Comparison of ENCODE assay signal across 28 cellular contexts in genomic region chr13:79771493-79771892, GRCh38.
"Had no signal": no experiment of that assay in that cellular context is flagged by ENCODE, and none has a peak within 500 bp of the region (broad histone marks: within the 10 kb centered on the region; RNA-seq: fewer than 3 reads in every experiment).

No MANE protein-coding gene starts in this region.

- H3K36me3 Mint-ChIP-seq: natural killer cell; stimulated activated effector memory CD8-positive, alpha-beta T cell treated with anti-CD3 and anti-CD28 coated beads, Interleukin-12 subunit alpha, Interleukin-12 subunit beta, amount 100 ng/mL, for 72 hours had no signal

- H3K27ac ChIP-seq: neural progenitor cell, ovary, parathyroid adenoma, psoas muscle, right lobe of liver, sigmoid colon, stomach, thoracic aorta, thyroid gland, tibial nerve, upper lobe of right lung, uterus had no signal

- H3K4me1 Mint-ChIP-seq: natural killer cell; stimulated activated effector memory CD8-positive, alpha-beta T cell treated with anti-CD3 and anti-CD28 coated beads, Interleukin-12 subunit alpha, Interleukin-12 subunit beta, amount 100 ng/mL, for 72 hours; stimulated activated naive B cell treated with anti-CD40 and anti-IgM and Interleukin-4, amounts not matched to agents 10 μg/mL and 1 μg/mL and 100 μg/mL, for 72 hours had no signal

- H3K4me3 ChIP-seq: neural progenitor cell, ovary, psoas muscle, right lobe of liver, sigmoid colon, stomach, thoracic aorta, thyroid gland, tibial nerve, upper lobe of right lung, uterus had no signal

- H3K4me3 Mint-ChIP-seq: natural killer cell; nephron; neural progenitor cell; stimulated activated effector memory CD8-positive, alpha-beta T cell treated with anti-CD3 and anti-CD28 coated beads, Interleukin-12 subunit alpha, Interleukin-12 subunit beta, amount 100 ng/mL, for 72 hours; stimulated activated naive B cell treated with anti-CD40 and anti-IgM and Interleukin-4, amounts not matched to agents 10 μg/mL and 1 μg/mL and 100 μg/mL, for 72 hours; stimulated activated naive CD8-positive, alpha-beta T cell treated with anti-CD3 and anti-CD28 coated beads, Interleukin-15, Interleukin-2, amounts not matched to agents 100 ng/mL and 50 ng/mL, for 24 hours had no signal

- H3K27me3 ChIP-seq: neural progenitor cell, ovary, right lobe of liver, sigmoid colon, stomach, thyroid gland, tibial nerve, upper lobe of right lung, uterus had no signal

- DNase-seq: natural killer cell; occipital lobe; ovary; posterior cingulate gyrus; psoas muscle; right cardiac atrium; right lobe of liver; sigmoid colon; small intestine; stimulated activated CD4-positive, alpha-beta T cell treated with anti-CD3 and anti-CD28 coated beads, Interleukin-15, amount 100 ng/mL, for 24 hours; stimulated activated CD4-positive, alpha-beta T cell treated with anti-CD3 and anti-CD28 coated beads, Interleukin-2, amount 100 ng/mL, for 24 hours; stimulated activated CD4-positive, alpha-beta T cell treated with anti-CD3 and anti-CD28 coated beads, Interleukin-2, amount 100 ng/mL, for 48 hours; stimulated activated CD4-positive, alpha-beta T cell treated with anti-CD3 and anti-CD28 coated beads, Interleukin-4, amount 100 ng/mL, for 24 hours; stimulated activated naive B cell treated with anti-CD40 and anti-IgM and Interleukin-4, amounts not matched to agents 10 μg/mL and 1 μg/mL and 100 μg/mL, for 72 hours; stimulated activated naive CD4-positive, alpha-beta T cell treated with Interleukin-2 at 50 U/mL for 16 hours; stomach; thyroid gland; trophoblast cell; upper lobe of right lung; uterus had no signal

- H3K9me3 Mint-ChIP-seq: stimulated activated naive CD8-positive, alpha-beta T cell treated with anti-CD3 and anti-CD28 coated beads, Interleukin-15, Interleukin-2, amounts not matched to agents 100 ng/mL and 50 ng/mL, for 24 hours had no signal

- ATAC-seq: natural killer cell; psoas muscle; right cardiac atrium; right lobe of liver; stimulated activated effector memory CD8-positive, alpha-beta T cell treated with anti-CD3 and anti-CD28 coated beads, Interleukin-12 subunit alpha, Interleukin-12 subunit beta, amount 100 ng/mL, for 72 hours; stimulated activated naive B cell treated with anti-CD40 and anti-IgM and Interleukin-4, amounts not matched to agents 10 μg/mL and 1 μg/mL and 100 μg/mL, for 72 hours; upper lobe of right lung had no signal

- H3K36me3 ChIP-seq: neural progenitor cell, ovary, right lobe of liver, sigmoid colon, stomach, thoracic aorta, thyroid gland, tibial nerve, upper lobe of right lung, uterus had no signal

- H3K27ac Mint-ChIP-seq: natural killer cell; nephron; neural progenitor cell; progenitor cell of endocrine pancreas; stimulated activated effector memory CD8-positive, alpha-beta T cell treated with anti-CD3 and anti-CD28 coated beads, Interleukin-12 subunit alpha, Interleukin-12 subunit beta, amount 100 ng/mL, for 72 hours; stimulated activated naive B cell treated with anti-CD40 and anti-IgM and Interleukin-4, amounts not matched to agents 10 μg/mL and 1 μg/mL and 100 μg/mL, for 72 hours had no signal

- H3K27me3 Mint-ChIP-seq: progenitor cell of endocrine pancreas; stimulated activated naive B cell treated with anti-CD40 and anti-IgM and Interleukin-4, amounts not matched to agents 10 μg/mL and 1 μg/mL and 100 μg/mL, for 72 hours; stimulated activated naive CD8-positive, alpha-beta T cell treated with anti-CD3 and anti-CD28 coated beads, Interleukin-15, Interleukin-2, amounts not matched to agents 100 ng/mL and 50 ng/mL, for 24 hours had no signal

- H3K9me3 ChIP-seq: ovary, right lobe of liver, thyroid gland, uterus had no signal

- H3K9ac ChIP-seq: neural progenitor cell, parathyroid adenoma had no signal

- H3K4me1 ChIP-seq: parathyroid adenoma, psoas muscle, right lobe of liver, sigmoid colon, uterus had no signal
